ENCODE assay signal across 8 cellular contexts in the genomic region with DNA sequence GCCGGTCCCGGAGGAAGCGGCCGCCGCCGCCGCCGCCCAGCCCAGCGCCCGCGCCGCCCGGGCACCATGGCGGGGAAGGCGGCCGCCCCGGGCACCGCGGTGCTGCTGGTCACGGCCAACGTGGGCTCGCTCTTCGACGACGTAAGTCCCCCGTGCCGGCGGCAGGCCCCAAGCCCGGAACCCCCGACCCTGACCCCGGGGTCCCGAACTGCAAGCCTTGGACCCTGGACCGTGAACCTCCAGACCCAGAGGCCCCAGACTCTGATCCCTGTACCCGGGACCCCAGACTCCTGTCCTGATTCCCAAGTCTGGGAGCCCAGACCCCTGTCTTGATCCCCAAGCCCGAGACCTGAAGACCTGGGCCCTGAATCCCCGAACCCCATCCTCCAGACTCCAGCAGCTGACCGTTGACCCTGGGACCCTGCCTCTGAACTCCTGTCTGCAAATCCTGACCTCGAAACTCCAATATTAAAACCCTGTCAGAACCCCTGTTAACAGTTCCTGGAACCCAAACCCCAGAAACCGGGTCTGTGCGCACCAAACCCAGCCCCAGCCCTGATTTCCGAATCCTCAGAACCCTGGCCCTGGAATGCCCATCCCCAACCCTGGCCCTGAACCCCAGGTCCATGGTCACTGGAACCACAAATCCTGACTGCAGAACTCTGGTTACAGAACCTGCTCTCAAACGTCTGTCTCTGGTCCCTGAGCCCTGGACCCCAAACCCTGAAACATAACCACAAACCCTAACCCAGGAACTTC. TPM values are rescaled to one million over a fixed set of nuclear protein-coding genes. Genes with fewer than 3 reads are reported as not detected.
DNase-seq lines count a peak whose midpoint lies in the region; ATAC-seq and TF ChIP-seq lines count a peak whose summit lies in the region.

No MANE protein-coding gene starts in this region.

- no peaks in the 10 kb centered on the region for H3K9me3 Mint-ChIP-seq in activated naive CD4-positive, alpha-beta T cell treated with anti-CD3 and anti-CD28 coated beads for 36 hours
- no peaks in the 10 kb centered on the region for H3K9me3 Mint-ChIP-seq in stimulated activated effector memory CD8-positive, alpha-beta T cell treated with anti-CD3 and anti-CD28 coated beads, Interleukin-12 subunit alpha, Interleukin-12 subunit beta, amount 100 ng/mL, for 72 hours

- DNase-seq in activated naive CD4-positive, alpha-beta T cell treated with anti-CD3 and anti-CD28 coated beads for 36 hours = no peak
- DNase-seq in activated naive CD4-positive, alpha-beta T cell (lab: John Stamatoyannopoulos, UW) = no peak
- DNase-seq in adipocyte (ENCODE audit: low read depth) (no peak), NCI-H82 treated with DMSO at 0.1 percent for 48 hours (lab: John Stamatoyannopoulos, UW; ENCODE audit: unreplicated experiment) (no peak), GM10248 (ENCODE audit: extremely low spot score) (no peak), NCI-H345 (lab: John Stamatoyannopoulos, UW) (no peak)
- no peak for DNase-seq in stimulated activated effector memory CD8-positive, alpha-beta T cell treated with anti-CD3 and anti-CD28 coated beads, Interleukin-12 subunit alpha, Interleukin-12 subunit beta, amount 100 ng/mL, for 72 hours (ENCODE audit: low spot score in 2 of 2)

- ATAC-seq in stimulated activated effector memory CD8-positive, alpha-beta T cell treated with anti-CD3 and anti-CD28 coated beads, Interleukin-12 subunit alpha, Interleukin-12 subunit beta, amount 100 ng/mL, for 72 hours = no peak

- intact Hi-C loops in activated naive CD4-positive, alpha-beta T cell treated with anti-CD3 and anti-CD28 coated beads for 36 hours (cut with micrococcal nuclease) = loop anchor here (5.0 kb wide), 4 partner anchors 141 to 854 kb away; a partner anchor contains a TSS

- TF ChIP-seq CTCF in GM10248 (IDR thresholded peaks at IDR 0.05; ENCODE audit: control extremely low read depth, extremely low read depth, low read depth, missing control alignments) = no peak

- H3K4me3 ChIP-seq in adipocyte (ENCODE audit: low read length) (peak overlapping the region; percentile 88), iPS-15b (ENCODE audit: low read depth, low read length) (peak overlapping the region; percentile 58)

- H3K36me3 ChIP-seq in adipocyte (ENCODE audit: control insufficient read depth, insufficient read depth, low read length, severe bottlenecking) = no peaks in the 10 kb centered on the region
- no peaks in the 10 kb centered on the region for H3K36me3 ChIP-seq in iPS-15b (ENCODE audit: control insufficient read depth, insufficient read depth, low read length)

- H3K27me3 Mint-ChIP-seq in activated naive CD4-positive, alpha-beta T cell treated with anti-CD3 and anti-CD28 coated beads for 36 hours (ENCODE audit: low read depth) = peaks cover 1% of the 10 kb centered on the region

- peak overlapping the region; percentile 96 for H3K27ac Mint-ChIP-seq in activated naive CD4-positive, alpha-beta T cell treated with anti-CD3 and anti-CD28 coated beads for 36 hours
- H3K27ac Mint-ChIP-seq in stimulated activated effector memory CD8-positive, alpha-beta T cell treated with anti-CD3 and anti-CD28 coated beads, Interleukin-12 subunit alpha, Interleukin-12 subunit beta, amount 100 ng/mL, for 72 hours = peak overlapping the region; percentile 88

- H3K27me3 ChIP-seq in adipocyte (replicated peaks; ENCODE audit: control insufficient read depth, insufficient read depth, low read length) = no peaks in the 10 kb centered on the region
- H3K27me3 ChIP-seq in iPS-15b (ENCODE audit: control insufficient read depth, insufficient read depth, low read length) = peaks cover 9% of the 10 kb centered on the region

- peaks cover 36% of the 10 kb centered on the region for H3K4me1 ChIP-seq in adipocyte (ENCODE audit: control insufficient read depth, insufficient read depth, low read length)
- peaks cover 5% of the 10 kb centered on the region for H3K4me1 ChIP-seq in iPS-15b (ENCODE audit: control insufficient read depth, insufficient read depth, low read length)

- H3K36me3 Mint-ChIP-seq in activated naive CD4-positive, alpha-beta T cell treated with anti-CD3 and anti-CD28 coated beads for 36 hours (ENCODE audit: low read depth) = peaks cover 7% of the 10 kb centered on the region
- H3K36me3 Mint-ChIP-seq in stimulated activated effector memory CD8-positive, alpha-beta T cell treated with anti-CD3 and anti-CD28 coated beads, Interleukin-12 subunit alpha, Interleukin-12 subunit beta, amount 100 ng/mL, for 72 hours = peaks cover 13% of the 10 kb centered on the region

- H3K9me3 ChIP-seq in adipocyte (ENCODE audit: control insufficient read depth, low read length) = no peaks in the 10 kb centered on the region
- no peaks in the 10 kb centered on the region for H3K9me3 ChIP-seq in iPS-15b (ENCODE audit: control insufficient read depth, insufficient read depth, low read length)

- H3K9ac ChIP-seq in adipocyte (ENCODE audit: low read length) (peak overlapping the region; percentile 91), iPS-15b (ENCODE audit: low read depth, low read length) (no peak overlapping the region)

- CTCF ChIA-PET in activated naive CD4-positive, alpha-beta T cell treated with anti-CD3 and anti-CD28 coated beads for 36 hours (lab: Charles Lee) = interaction anchor here (1.1 to 4.5 kb wide), 2 partner anchors 13 to 31 kb away, joined by 3 to 28 read pairs; no protein-coding TSS in a partner anchor
- CTCF ChIA-PET in GM10248 (lab: Yijun Ruan, JAX) = interaction anchor here (4.1 kb wide), 1 partner anchor 13 kb away, joined by 18 read pairs; no protein-coding TSS in a partner anchor

- POLR2A ChIA-PET in GM10248 (lab: Yijun Ruan, JAX) = interaction anchor here (0.6 kb wide), 1 partner anchor 34 kb away, joined by 3 read pairs; no protein-coding TSS in a partner anchor

- H3K4me1 Mint-ChIP-seq in activated naive CD4-positive, alpha-beta T cell treated with anti-CD3 and anti-CD28 coated beads for 36 hours (ENCODE audit: low read depth) = peaks cover 59% of the 10 kb centered on the region
- H3K4me1 Mint-ChIP-seq in stimulated activated effector memory CD8-positive, alpha-beta T cell treated with anti-CD3 and anti-CD28 coated beads, Interleukin-12 subunit alpha, Interleukin-12 subunit beta, amount 100 ng/mL, for 72 hours = peaks cover 50% of the 10 kb centered on the region

- H3K4me3 Mint-ChIP-seq in activated naive CD4-positive, alpha-beta T cell treated with anti-CD3 and anti-CD28 coated beads for 36 hours = peak overlapping the region; percentile 88
- peak overlapping the region; percentile 91 for H3K4me3 Mint-ChIP-seq in stimulated activated effector memory CD8-positive, alpha-beta T cell treated with anti-CD3 and anti-CD28 coated beads, Interleukin-12 subunit alpha, Interleukin-12 subunit beta, amount 100 ng/mL, for 72 hours

RNA-seq across cellular contexts. Expression of a gene that starts 0.6 kb away (rescaled TPM):
- total RNA-seq in activated naive CD4-positive, alpha-beta T cell treated with anti-CD3 and anti-CD28 coated beads for 36 hours = 10 to 100 TPM; 17.3 to 19.5 TPM
